1 cellular context compared by ENCODE assay signal in genomic region chr17:36816889-36817288, GRCh38.
TF ChIP-seq lines count a peak whose summit lies in the region.

No MANE protein-coding gene starts in this region.

TF ChIP-seq in IMR-90, 13 proteins besides CTCF, POLR2A, EP300 and RAD21:
- no peak for TF ChIP-seq SMC3 (IDR thresholded peaks at IDR 0.05; ENCODE audit: low read depth, low read length)
- TF ChIP-seq NFE2L2 (IDR thresholded peaks at IDR 0.05; ENCODE audit: low read depth, low read length) = no peak
- no peak for TF ChIP-seq MXI1 (IDR thresholded peaks at IDR 0.05; ENCODE audit: borderline replicate concordance, low read depth, low read length)
TF ChIP-seq in IMR-90: peak in this region for 0.
